In the genomic region with DNA sequence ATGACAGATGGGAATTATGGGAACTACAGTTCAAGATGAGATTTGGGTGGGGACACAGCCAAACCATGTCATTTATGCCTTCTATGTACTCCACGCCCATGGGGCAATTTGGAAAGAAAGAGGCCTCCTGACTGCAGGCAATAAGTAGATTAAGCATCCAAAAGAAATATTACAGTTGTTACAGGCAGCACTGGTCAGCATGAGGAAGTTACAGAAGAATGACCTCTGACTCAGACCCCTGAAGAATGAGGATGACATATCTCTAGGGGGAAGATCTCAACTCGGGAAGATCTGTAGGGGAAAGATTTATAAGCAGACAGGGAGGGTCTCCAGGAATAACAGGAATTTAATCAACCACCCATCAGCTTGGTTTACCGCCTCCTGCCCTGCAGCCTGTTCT, we compare ENCODE assay signal across 21 cellular contexts. TPM values are rescaled to one million over a fixed set of nuclear protein-coding genes. Genes with fewer than 3 reads are reported as not detected.
DNase-seq lines count a peak whose midpoint lies in the region; ATAC-seq and TF ChIP-seq lines count a peak whose summit lies in the region.
"Had no signal": no experiment of that assay in that cellular context is flagged by ENCODE, and none has a peak within 500 bp of the region (broad histone marks: within the 10 kb centered on the region; RNA-seq: fewer than 3 reads in every experiment).

No MANE protein-coding gene starts in this region.

- DNase-seq in AG10803 (ENCODE audit: low read depth) = peak; percentile 23
- peak; percentile 4 for DNase-seq in HS-27A (ENCODE audit: low read depth)
- DNase-seq in choroid plexus epithelial cell (ENCODE audit: low read depth) = peak; percentile 21
- peak; percentile 14 for DNase-seq in kidney glomerular epithelial cell (lab: John Stamatoyannopoulos, UW)
- DNase-seq in stimulated activated naive CD4-positive, alpha-beta T cell (lab: John Stamatoyannopoulos, UW) = no peak
- DNase-seq in effector CD8-positive, alpha-beta T cell (lab: John Stamatoyannopoulos, UW) = no peak
- DNase-seq in naive thymus-derived CD8-positive, alpha-beta T cell = no peak
- DNase-seq: 8988T; CD8-positive, alpha-beta memory T cell; DMS79 treated with DMSO at 0.1 percent for 48 hours; GF-D8; H9; NCI-H1436; NCI-H2081 treated with DMSO at 0.1 percent for 48 hours; NCI-H524 treated with DMSO at 0.1 percent for 48 hours; SHP77; SK-N-SH had no signal

- H3K27me3 Mint-ChIP-seq in naive thymus-derived CD8-positive, alpha-beta T cell = peaks cover 5 to 31% (median 12%) of the 10 kb centered on the region in 5 donors

- POLR2A ChIA-PET in naive thymus-derived CD8-positive, alpha-beta T cell (lab: Charles Lee) = no interaction called here

- no peaks in the 10 kb centered on the region for H3K4me1 Mint-ChIP-seq in naive thymus-derived CD8-positive, alpha-beta T cell

- no peak for ATAC-seq in GM21381 (IDR thresholded peaks at IDR 0.05; ENCODE audit: unreplicated experiment)
- ATAC-seq in naive thymus-derived CD8-positive, alpha-beta T cell = no peak
- ATAC-seq: K562, Panc1 had no signal

- H3K4me3 ChIP-seq in AG10803 (ENCODE audit: low read length) (no peak overlapping the region), choroid plexus epithelial cell (ENCODE audit: low read depth, low read length) (no peak overlapping the region)
- H3K4me3 ChIP-seq: BLaER1 treated with 17β-estradiol and CSF1 and Interleukin-3, amounts not matched to agents 10 nM and 100 nM; K562 had no signal

- no peak overlapping the region for H3K4me3 Mint-ChIP-seq in naive thymus-derived CD8-positive, alpha-beta T cell
- H3K4me3 Mint-ChIP-seq: CD8-positive, alpha-beta memory T cell; H9 had no signal

- H3K36me3 Mint-ChIP-seq in naive thymus-derived CD8-positive, alpha-beta T cell = peaks cover 0 to 4% (median 0%) of the 10 kb centered on the region in 3 donors
- H3K36me3 Mint-ChIP-seq: CD8-positive, alpha-beta memory T cell had no signal

- H3K9me3 Mint-ChIP-seq in naive thymus-derived CD8-positive, alpha-beta T cell = peaks cover 0 to 3% (median 0%) of the 10 kb centered on the region in 9 donors

- H3K27ac Mint-ChIP-seq in naive thymus-derived CD8-positive, alpha-beta T cell = peak overlapping the region in 1 of 10 donors; percentile 28
- H3K27ac Mint-ChIP-seq: CD8-positive, alpha-beta memory T cell; H9 had no signal

- TF ChIP-seq CTCF in AG10803 (conservative IDR thresholded peaks at IDR 0.05; ENCODE audit: low read length) = no peak
- no peak for TF ChIP-seq CTCF in choroid plexus epithelial cell (conservative IDR thresholded peaks at IDR 0.05; ENCODE audit: low read depth, low read length)

RNA-seq across cellular contexts. Expression of a gene that starts 58.0 kb away (rescaled TPM):
- total RNA-seq in naive thymus-derived CD8-positive, alpha-beta T cell = 10 to 100 TPM; 10.4 to 11.5 TPM
- 10 to 100 TPM in 1 of 3 donors, 1 to 10 TPM in 2; 5.8 to 15.6 (median 6.4) TPM for polyA plus RNA-seq in naive thymus-derived CD8-positive, alpha-beta T cell

Comparison
In these comparisons a context has a peak if more than half of its experiments do, and no peak if none do; other contexts are left out.
1. DNase-seq: peak in AG10803 (single experiment), HS-27A (single experiment), choroid plexus epithelial cell (single experiment) and kidney glomerular epithelial cell (single experiment); none in stimulated activated naive CD4-positive, alpha-beta T cell (0 of 6), effector CD8-positive, alpha-beta T cell (single experiment) and naive thymus-derived CD8-positive, alpha-beta T cell (0 of 10).